Comparison of ENCODE assay signal across 11 cellular contexts in genomic region chr3:171763392-171763791, GRCh38.
"Had no signal": no experiment of that assay in that cellular context is flagged by ENCODE, and none has a peak within 500 bp of the region (broad histone marks: within the 10 kb centered on the region; RNA-seq: fewer than 3 reads in every experiment).

No MANE protein-coding gene starts in this region.

- ATAC-seq: GM23338, HCT116 had no signal

- FAIRE-seq: H1, H54 had no signal

- H3K4me3 ChIP-seq: GM23248, GM23338, HAP-1 had no signal

- H2AFZ ChIP-seq: GM23248, GM23338 had no signal

- H3K27ac ChIP-seq: GM23248 had no signal

- H3K4me2 ChIP-seq: GM23338 had no signal

- H3K9me3 ChIP-seq: HAP-1 had no signal

- H3K4me3 Mint-ChIP-seq: GM23338, H9, HFFc6 had no signal

- H3K27ac Mint-ChIP-seq: GM23338, H9, HFFc6 had no signal

- H3K9ac ChIP-seq: GM23248 had no signal

- DNase-seq: GM23248, GOT3, H7, H9, HCEC 1CT, HFFc6 had no signal

- H3K9me3 Mint-ChIP-seq: GM23338, H9, HFFc6 had no signal

- H3K36me3 ChIP-seq: HAP-1 had no signal

- H3K4me1 ChIP-seq: HAP-1 had no signal
